In the genomic region with DNA sequence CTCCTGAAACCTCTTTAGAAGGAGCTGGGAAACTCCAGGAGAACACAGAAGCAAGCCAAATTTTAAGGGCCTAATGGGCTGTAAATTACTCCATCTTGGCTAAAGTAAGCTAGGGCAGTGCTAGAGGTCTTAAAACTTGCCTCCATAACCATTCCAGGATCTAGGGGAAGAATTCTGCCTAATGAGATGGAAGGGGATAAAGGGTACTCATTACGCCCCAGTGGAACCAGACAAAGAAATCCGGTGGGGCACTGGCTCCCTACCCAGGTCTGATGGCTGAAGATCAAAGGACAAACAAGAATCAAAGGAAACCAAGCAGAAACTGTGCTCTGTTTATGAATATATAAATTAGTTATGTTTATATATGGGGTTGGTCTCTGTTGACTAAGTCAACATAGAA, we compare ENCODE assay signal across 11 cellular contexts.
"Had no signal": no experiment of that assay in that cellular context is flagged by ENCODE, and none has a peak within 500 bp of the region (broad histone marks: within the 10 kb centered on the region; RNA-seq: fewer than 3 reads in every experiment).

No MANE protein-coding gene starts in this region.

- H3K27me3 Mint-ChIP-seq: dendritic cell treated with granulocyte-macrophage colony-stimulating factor and Interleukin-4, amounts not matched to agents 40 ng/mL and 50 ng/mL, for 4 days; naive thymus-derived CD4-positive, alpha-beta T cell had no signal

- DNase-seq: activated effector memory CD4-positive, alpha-beta T cell treated with Interleukin-2 at 50 U/mL for 16 hours; activated T-cell treated with anti-CD3 and anti-CD28 coated beads, Interleukin-2, amount 50 U/mL, for 1 hour; cerebellar nuclear complex; endodermal cell; glutamatergic neuron; naive thymus-derived CD4-positive, alpha-beta T cell; stimulated activated CD4-positive, alpha-beta T cell treated with anti-CD3 and anti-CD28 coated beads, Interleukin-12 subunit alpha, Interleukin-12 subunit beta, amount 100 ng/mL, for 4 hours; stimulated activated naive CD4-positive, alpha-beta T cell treated with Interleukin-2 at 50 U/mL for 16 hours had no signal

- H3K9me3 Mint-ChIP-seq: activated naive CD4-positive, alpha-beta T cell treated with anti-CD3 and anti-CD28 coated beads, Interleukin-2, amount 50 U/mL, for 72 hours; dendritic cell treated with granulocyte-macrophage colony-stimulating factor and Interleukin-4, amounts not matched to agents 40 ng/mL and 50 ng/mL, for 4 days; endodermal cell; naive thymus-derived CD4-positive, alpha-beta T cell had no signal

- ATAC-seq: activated CD4-positive, CD25-positive, alpha-beta regulatory T cell treated with anti-CD3 and anti-CD28 coated beads, Interleukin-2, amount 50 U/mL, for 24 hours; activated naive CD4-positive, alpha-beta T cell treated with anti-CD3 and anti-CD28 coated beads, Interleukin-2, amount 50 U/mL, for 72 hours; naive thymus-derived CD4-positive, alpha-beta T cell had no signal

- H3K36me3 Mint-ChIP-seq: activated naive CD4-positive, alpha-beta T cell treated with anti-CD3 and anti-CD28 coated beads, Interleukin-2, amount 50 U/mL, for 72 hours had no signal

- H3K4me3 Mint-ChIP-seq: dendritic cell treated with granulocyte-macrophage colony-stimulating factor and Interleukin-4, amounts not matched to agents 40 ng/mL and 50 ng/mL, for 4 days; endodermal cell; naive thymus-derived CD4-positive, alpha-beta T cell had no signal

- H3K27ac Mint-ChIP-seq: activated naive CD4-positive, alpha-beta T cell treated with anti-CD3 and anti-CD28 coated beads, Interleukin-2, amount 50 U/mL, for 72 hours; dendritic cell treated with granulocyte-macrophage colony-stimulating factor and Interleukin-4, amounts not matched to agents 40 ng/mL and 50 ng/mL, for 4 days; endodermal cell; naive thymus-derived CD4-positive, alpha-beta T cell had no signal
